ENCODE assay signal across 18 cellular contexts in the genomic region with DNA sequence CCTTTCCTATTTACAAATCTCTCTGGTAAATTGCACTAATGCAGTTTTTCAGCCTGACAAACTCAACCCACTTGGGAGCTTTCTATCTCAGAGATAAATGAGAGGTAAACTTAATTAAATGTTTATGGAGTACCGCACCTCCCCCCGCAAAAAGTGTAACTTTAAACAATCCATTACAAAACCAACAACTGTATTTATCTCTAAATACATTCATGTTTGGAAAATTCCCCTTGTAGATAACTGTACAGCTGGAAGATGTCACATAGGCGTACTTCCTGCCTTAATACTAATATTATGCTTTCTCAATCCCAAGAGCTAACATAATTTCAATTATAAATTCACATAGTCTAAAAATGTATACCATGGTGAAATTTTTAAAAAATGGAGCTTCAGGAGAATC.
A peak's percentile ranks its signal among the peaks of the same experiment; 100 is the strongest.
DNase-seq lines count a peak whose midpoint lies in the region; ATAC-seq and TF ChIP-seq lines count a peak whose summit lies in the region.
"Had no signal": no experiment of that assay in that cellular context is flagged by ENCODE, and none has a peak within 500 bp of the region (broad histone marks: within the 10 kb centered on the region; RNA-seq: fewer than 3 reads in every experiment).

No MANE protein-coding gene starts in this region.

- peak; percentile 54 for DNase-seq in IMR-90
- peak; percentile 38 for DNase-seq in fibroblast of the aortic adventitia (ENCODE audit: low read depth)
- DNase-seq in mesenchymal stem cell: peak; percentile 69
- DNase-seq in smooth muscle cell (lab: John Stamatoyannopoulos, UW; ENCODE audit: unreplicated experiment): no peak
- no peak for DNase-seq in GOT3 (lab: John Stamatoyannopoulos, UW)
- no peak for DNase-seq in activated naive CD4-positive, alpha-beta T cell treated with Interleukin-2 at 50 U/mL for 16 hours
- DNase-seq: ACHN; BE2C; C1 segment of cervical spinal cord; CD4-positive, CD25-positive, alpha-beta regulatory T cell; CD8-positive, alpha-beta memory T cell; COR-L47; DMS 273 treated with DMSO at 0.1 percent for 48 hours; GM23248 had no signal

- no peak for TF ChIP-seq POLR2A in IMR-90 (IDR thresholded peaks at IDR 0.05; ENCODE audit: low read depth, low read length)

- no CpG with 5 or more reads among the region's 3 CpGs for WGBS in IMR-90 (ENCODE audit: extremely low coverage in 2 of 2, insufficient read length in 1 of 2), 2 experiments
- WGBS in mesenchymal stem cell: 54% methylated on average over 3 of the region's 3 CpGs
- WGBS in smooth muscle cell (ENCODE audit: low lambda C conversion rate): 33% methylated on average over 3 of the region's 3 CpGs

- H2BK15ac ChIP-seq in IMR-90 (ENCODE audit: low read depth, low read length) (no peak overlapping the region), mesenchymal stem cell (ENCODE audit: low read depth, poor library complexity, severe bottlenecking) (no peak overlapping the region)

- peaks cover 13% of the 10 kb centered on the region for H3F3A ChIP-seq in smooth muscle cell (ENCODE audit: low read depth)

- in situ Hi-C loops in IMR-90 (cut with MboI; ENCODE audit: low sequenced_read_pairs): no loop called here

- H3K23ac ChIP-seq in IMR-90 (ENCODE audit: low read depth, low read length): no peak overlapping the region
- H3K23ac ChIP-seq in mesenchymal stem cell (ENCODE audit: low read length in 2 of 2): no peak overlapping the region

- H3K56ac ChIP-seq in IMR-90 (ENCODE audit: extremely low read depth, insufficient read depth, low read length): no peak overlapping the region

- peaks cover 0 to 6% of the 10 kb centered on the region in 2 experiments; a peak in 1 of 4 replicates for H3K79me1 ChIP-seq in IMR-90 (ENCODE audit: low read depth in 1 of 2, low read length in 2 of 2)
- no peaks in the 10 kb centered on the region for H3K79me1 ChIP-seq in mesenchymal stem cell (replicated peaks; ENCODE audit: low read length, poor library complexity, severe bottlenecking)

- 0 out of 2 replicates have a peak overlapping the region, but pooled peaks have one; percentile 79 for H2BK20ac ChIP-seq in IMR-90 (ENCODE audit: low read depth, low read length)

- H4K5ac ChIP-seq in IMR-90 (ENCODE audit: low read depth, low read length): peak overlapping the region; percentile 90; the same call in 1 of the 2 replicates

- BruUV-seq in IMR-90 (replicated peaks; lab: Mats Ljungman, UMichigan): no TSS peak

- H2BK5ac ChIP-seq in IMR-90 (ENCODE audit: low read depth, low read length, poor library complexity, severe bottlenecking): peak overlapping the region; percentile 81
- H2BK5ac ChIP-seq in mesenchymal stem cell (ENCODE audit: low read depth, low read length, poor library complexity, severe bottlenecking): no peak overlapping the region

- intact Hi-C loops in IMR-90 (cut with micrococcal nuclease): no loop called here

- peaks cover 13% of the 10 kb centered on the region; the same call in 1 of the 2 replicates for H3K9me1 ChIP-seq in IMR-90 (ENCODE audit: insufficient read depth, low read length)

- H3K27me3 ChIP-seq in IMR-90 (ENCODE audit: control insufficient read depth, insufficient read depth, low read length): no peaks in the 10 kb centered on the region
- H3K27me3 ChIP-seq in mesenchymal stem cell (ENCODE audit: control insufficient read depth in 1 of 2, insufficient read depth in 1 of 2, low read length in 2 of 2): no peaks in the 10 kb centered on the region
- no peaks in the 10 kb centered on the region for H3K27me3 ChIP-seq in smooth muscle cell (ENCODE audit: low read depth)
- H3K27me3 ChIP-seq: BE2C had no signal

- TF ChIP-seq CTCF in IMR-90 (conservative IDR thresholded peaks at IDR 0.05; ENCODE audit: low read depth, low read length) (no peak), fibroblast of the aortic adventitia (IDR thresholded peaks at IDR 0.05; ENCODE audit: insufficient read depth, low read length) (no peak), smooth muscle cell (IDR thresholded peaks at IDR 0.05; ENCODE audit: borderline replicate concordance, insufficient read depth, poor library complexity, severe bottlenecking) (no peak)

- H3K14ac ChIP-seq in IMR-90 (replicated peaks; ENCODE audit: low read depth, low read length) (0 out of 2 replicates have a peak overlapping the region, but pooled peaks have one; percentile 71), mesenchymal stem cell (ENCODE audit: low read length in 2 of 2) (no peak overlapping the region)

- dilution Hi-C loops in IMR-90 (cut with HindIII; ENCODE audit: low sequenced_read_pairs, unreplicated experiment): no loop called here

- no peak for TF ChIP-seq RAD21 in IMR-90 (IDR thresholded peaks at IDR 0.05; ENCODE audit: low read length)

- H3K9ac ChIP-seq in IMR-90 (ENCODE audit: low read depth, low read length) (no peak overlapping the region), mesenchymal stem cell (ENCODE audit: low read length) (no peak overlapping the region), smooth muscle cell (ENCODE audit: low read depth) (peak overlapping the region; percentile 12)

- no peak overlapping the region for H2AK9ac ChIP-seq in IMR-90 (replicated peaks; ENCODE audit: low read depth, low read length, poor library complexity)

- POLR2A ChIA-PET in IMR-90 (lab: Charles Lee; ENCODE audit: unreplicated experiment): interaction anchor here (0.6 kb wide), 1 partner anchor 55 kb away, joined by 3 read pairs; no protein-coding TSS in a partner anchor

- H2BK120ac ChIP-seq in IMR-90 (ENCODE audit: low read depth, low read length) (no peak overlapping the region; the same call in 1 of the 2 replicates), mesenchymal stem cell (ENCODE audit: low read depth, low read length) (no peak overlapping the region)

- H4K20me1 ChIP-seq in IMR-90 (ENCODE audit: insufficient read depth, low read length) (no peaks in the 10 kb centered on the region), smooth muscle cell (ENCODE audit: low read depth) (no peaks in the 10 kb centered on the region)

- H3K79me2 ChIP-seq in smooth muscle cell (ENCODE audit: low read depth): no peaks in the 10 kb centered on the region

- H3K4ac ChIP-seq in IMR-90 (ENCODE audit: low read depth, low read length) (peak overlapping the region; percentile 75; the same call in 1 of the 2 replicates), mesenchymal stem cell (ENCODE audit: low read depth in 1 of 2, low read length in 2 of 2) (no peak overlapping the region)

- peak overlapping the region; percentile 98 for H3K18ac ChIP-seq in IMR-90 (ENCODE audit: low read depth, low read length)
- H3K18ac ChIP-seq in mesenchymal stem cell (ENCODE audit: low read depth in 1 of 2, low read length in 2 of 2): no peak overlapping the region

- H3K36me3 ChIP-seq in IMR-90 (ENCODE audit: control insufficient read depth, insufficient read depth, low read length) (no peaks in the 10 kb centered on the region), mesenchymal stem cell (ENCODE audit: control insufficient read depth in 1 of 2, insufficient read depth in 2 of 2, low read depth in 1 of 2, low read length in 2 of 2) (no peaks in the 10 kb centered on the region), smooth muscle cell (ENCODE audit: low read depth) (no peaks in the 10 kb centered on the region)
- H3K36me3 ChIP-seq: BE2C had no signal

- H4K91ac ChIP-seq in IMR-90 (ENCODE audit: insufficient read depth, low read depth, low read length) (no peak overlapping the region), mesenchymal stem cell (ENCODE audit: low read length) (no peak overlapping the region)

- peaks cover 22% of the 10 kb centered on the region for H3K4me1 ChIP-seq in IMR-90 (ENCODE audit: control insufficient read depth, insufficient read depth, low read length)
- H3K4me1 ChIP-seq in mesenchymal stem cell (ENCODE audit: control insufficient read depth, insufficient read depth, low read depth, low read length): no peaks in the 10 kb centered on the region
- peaks cover 37% of the 10 kb centered on the region for H3K4me1 ChIP-seq in smooth muscle cell (ENCODE audit: low read depth)

- H3K9me3 ChIP-seq in IMR-90 (ENCODE audit: control insufficient read depth, insufficient read depth, low read length) (peaks cover 4% of the 10 kb centered on the region), mesenchymal stem cell (ENCODE audit: control insufficient read depth, low read length) (no peaks in the 10 kb centered on the region), smooth muscle cell (replicated peaks; ENCODE audit: low read depth) (no peaks in the 10 kb centered on the region)
- H3K9me3 ChIP-seq: BE2C had no signal

- H2AFZ ChIP-seq in IMR-90 (replicated peaks; ENCODE audit: low read length, poor library complexity) (no peak overlapping the region), mesenchymal stem cell (ENCODE audit: low read depth, low read length) (no peak overlapping the region), smooth muscle cell (ENCODE audit: low read depth) (no peak overlapping the region)
- H2AFZ ChIP-seq: GM23248 had no signal

- CTCF ChIA-PET in IMR-90 (lab: Yijun Ruan, JAX): interaction anchor here (0.9 kb wide), 1 partner anchor 15 kb away, joined by 3 read pairs; no protein-coding TSS in a partner anchor

- H2BK12ac ChIP-seq in mesenchymal stem cell (ENCODE audit: low read length in 2 of 2): no peak overlapping the region

- H2AK5ac ChIP-seq in IMR-90 (ENCODE audit: low read depth, low read length) (no peak overlapping the region), mesenchymal stem cell (ENCODE audit: low read length, severe bottlenecking) (no peak overlapping the region)

- H3K4me2 ChIP-seq in IMR-90 (ENCODE audit: low read depth, low read length) (peak overlapping the region; percentile 23; the same call in 1 of the 2 replicates), mesenchymal stem cell (ENCODE audit: low read length, poor library complexity, severe bottlenecking) (no peak overlapping the region), smooth muscle cell (peak overlapping the region; percentile 63)

- H3K4me3 ChIP-seq in IMR-90 (ENCODE audit: insufficient read depth, low read depth, low read length) (no peak overlapping the region), fibroblast of the aortic adventitia (ENCODE audit: low read depth, low read length) (no peak overlapping the region), mesenchymal stem cell (ENCODE audit: insufficient read depth in 1 of 2, low read depth in 1 of 2, low read length in 2 of 2) (no peak overlapping the region), smooth muscle cell (no peak overlapping the region)
- H3K4me3 ChIP-seq: GM23248, K562 had no signal

- ATAC-seq in IMR-90 (ENCODE audit: low read depth) (no peak), HG02981 (IDR thresholded peaks at IDR 0.05; ENCODE audit: unreplicated experiment) (no peak), GM18861 (IDR thresholded peaks at IDR 0.05; ENCODE audit: unreplicated experiment) (no peak)
- ATAC-seq: HCT116, K562 had no signal

- H4K8ac ChIP-seq in IMR-90 (ENCODE audit: low read depth in 2 of 2, low read length in 2 of 2) (peak overlapping the region; percentile 44 to 93; a peak in 3 of 4 replicates), mesenchymal stem cell (ENCODE audit: low read length) (no peak overlapping the region)

- H3K27ac ChIP-seq in IMR-90 (ENCODE audit: insufficient read depth, low read length) (no peak overlapping the region), mesenchymal stem cell (ENCODE audit: low read length, poor library complexity, severe bottlenecking) (no peak overlapping the region), smooth muscle cell (ENCODE audit: low read depth) (peak overlapping the region; percentile 87)

TF ChIP-seq in IMR-90, 13 proteins besides CTCF, POLR2A, EP300 and RAD21 (continues in another document):
- TF ChIP-seq NFE2L2 (IDR thresholded peaks at IDR 0.05; ENCODE audit: low read depth, low read length) (no peak), MAFK (IDR thresholded peaks at IDR 0.05; ENCODE audit: low read depth, low read length) (no peak)

Comparison
In these comparisons a context has a peak if more than half of its experiments do, and no peak if none do; other contexts are left out.
1. DNase-seq: peak in IMR-90 (single experiment), fibroblast of the aortic adventitia (single experiment) and mesenchymal stem cell (single experiment); none in smooth muscle cell (single experiment), GOT3 (single experiment) and activated naive CD4-positive, alpha-beta T cell treated with Interleukin-2 at 50 U/mL for 16 hours (single experiment).